In genomic region chr20:44068780-44069191, GRCh38 we compare ENCODE assay signal across 9 cellular contexts.
DNase-seq lines count a peak whose midpoint lies in the region; ATAC-seq and TF ChIP-seq lines count a peak whose summit lies in the region.
"Had no signal": no experiment of that assay in that cellular context is flagged by ENCODE, and none has a peak within 500 bp of the region (broad histone marks: within the 10 kb centered on the region; RNA-seq: fewer than 3 reads in every experiment).

No MANE protein-coding gene starts in this region.

- H3K4me3 Mint-ChIP-seq in natural killer cell: peak overlapping the region; percentile 86

- intact Hi-C loops in natural killer cell (cut with micrococcal nuclease) (loop anchor here (1.0 to 5.0 kb wide), 2 partner anchors 41 to 109 kb away; no protein-coding TSS in a partner anchor), left ventricle myocardium superior (cut with micrococcal nuclease) (no loop called here)

- peak overlapping the region; percentile 82 to 88 for H3K27ac Mint-ChIP-seq in natural killer cell

- H3K4me1 Mint-ChIP-seq in natural killer cell: peaks cover 24 to 38% of the 10 kb centered on the region in 2 donors

- peaks cover 31 to 35% of the 10 kb centered on the region in 2 donors for H3K27me3 Mint-ChIP-seq in natural killer cell (ENCODE audit: low read depth in 2 of 2)

- TF ChIP-seq CTCF in GM12875 (IDR thresholded peaks at IDR 0.05; ENCODE audit: borderline replicate concordance, insufficient read depth, low read depth, low read length) (no peak), natural killer cell (IDR thresholded peaks at IDR 0.05) (no peak)

- ATAC-seq in HG03135 (IDR thresholded peaks at IDR 0.05; ENCODE audit: unreplicated experiment): peak; percentile 11
- ATAC-seq in natural killer cell: peak in 2 of 3 donors; percentile 6 to 12
- no peak for ATAC-seq in left ventricle myocardium superior

- H3K9me3 Mint-ChIP-seq in natural killer cell: no peaks in the 10 kb centered on the region

- DNase-seq in activated CD8-positive, alpha-beta memory T cell treated with anti-CD3 and anti-CD28 coated beads, Interleukin-2, amount 50 U/mL, for 48 hours: peak; percentile 61
- no peak for DNase-seq in natural killer cell
- DNase-seq in stimulated activated CD4-positive, alpha-beta T cell treated with anti-CD3 and anti-CD28 coated beads, Interleukin-1b, Interleukin-23, amount 100 ng/mL, for 48 hours: no peak
- no peak for DNase-seq in SW 1271 (lab: John Stamatoyannopoulos, UW)
- DNase-seq in NCI-H526 (lab: John Stamatoyannopoulos, UW): no peak
- DNase-seq in left ventricle myocardium superior: no peak
- DNase-seq: NCI-H1048 had no signal

- H3K36me3 Mint-ChIP-seq in natural killer cell: no peaks in the 10 kb centered on the region

- peak overlapping the region; percentile 18 for H3K4me3 ChIP-seq in GM12875 (ENCODE audit: low read depth, low read length)
